In genomic region chr12:71687172-71687571, GRCh38 we compare ENCODE assay signal across 8 cellular contexts. TPM values are rescaled to one million over a fixed set of nuclear protein-coding genes. Genes with fewer than 3 reads are reported as not detected.
DNase-seq lines count a peak whose midpoint lies in the region; ATAC-seq, FAIRE-seq and TF ChIP-seq lines count a peak whose summit lies in the region.
"Not testable (repeated sequence)": the region's sequence is repeated elsewhere in the genome, so short reads cannot be mapped to it uniquely, and the experiment has no call there.

No MANE protein-coding gene starts in this region.

- not testable (repeated sequence) for DNase-seq in OCI-LY7 (ENCODE audit: low spot score); activated T-cell treated with anti-CD3 and anti-CD28 coated beads, Interleukin-2, amount 50 U/mL, for 4 hours; coronary artery (ENCODE audit: low spot score); heart left ventricle
- DNase-seq in small intestine, result peak; percentile 7

- ATAC-seq in activated T-cell treated with anti-CD3 and anti-CD28 coated beads, Interleukin-2, amount 50 U/mL, for 4 hours; heart left ventricle: not testable (repeated sequence)

- H3K4me3 ChIP-seq in GM12875 (ENCODE audit: low read depth, low read length) (peak overlapping the region; percentile 94), OCI-LY7 (ENCODE audit: low read depth, low read length, poor library complexity, severe bottlenecking) (peak overlapping the region; percentile 94), coronary artery (peak overlapping the region; percentile 88), heart left ventricle (peak overlapping the region in 11 of 12 donors; percentile 64 to 88 (median 79)), muscle layer of duodenum (ENCODE audit: low read depth in 1 of 2, low read length in 2 of 2) (peak overlapping the region; percentile 86 to 98), small intestine (ENCODE audit: low read depth in 1 of 2, low read length in 2 of 2) (peak overlapping the region in 1 of 2 donors; percentile 85)

- H3K9me3 ChIP-seq in OCI-LY7 (ENCODE audit: low read length); heart left ventricle; muscle layer of duodenum (ENCODE audit: control insufficient read depth in 1 of 2, low read length in 2 of 2); small intestine (ENCODE audit: control insufficient read depth, low read depth): not testable (repeated sequence)

- POLR2A ChIA-PET in OCI-LY7 (lab: Charles Lee), result interaction anchor here (0.6 to 6.7 kb wide), 15 partner anchors 8 to 71 kb away, joined by 3 to 105 read pairs (median 8); partner anchors contain the start of genes RAB21, THAP2 and ZFC3H1

- not testable (repeated sequence) for H3K9me3 Mint-ChIP-seq in activated T-cell treated with anti-CD3 and anti-CD28 coated beads, Interleukin-2, amount 50 U/mL, for 4 hours

- H3K4me1 ChIP-seq in OCI-LY7 (ENCODE audit: insufficient read depth, low read length, poor library complexity, severe bottlenecking) (peaks cover 55% of the 10 kb centered on the region), heart left ventricle (peaks cover 0 to 46% (median 21%) of the 10 kb centered on the region in 12 donors), muscle layer of duodenum (ENCODE audit: control insufficient read depth in 1 of 2, insufficient read depth in 2 of 2, low read length in 2 of 2) (peaks cover 4 to 19% of the 10 kb centered on the region in 2 donors)
- not testable (repeated sequence) for H3K4me1 ChIP-seq in small intestine (ENCODE audit: control insufficient read depth in 2 of 2, insufficient read depth in 1 of 2, low read depth in 1 of 2, low read length in 1 of 2)

- peak overlapping the region; percentile 94 for H3K4me3 Mint-ChIP-seq in activated T-cell treated with anti-CD3 and anti-CD28 coated beads, Interleukin-2, amount 50 U/mL, for 4 hours

- 80 to 87% (median 86%) methylated on average over 11 of the region's 11 CpGs for WGBS in heart left ventricle, 4 donors
- WGBS in small intestine, 3 donors, result 9 to 50% (median 36%) methylated on average over 11 of the region's 11 CpGs

- H3K27me3 Mint-ChIP-seq in activated T-cell treated with anti-CD3 and anti-CD28 coated beads, Interleukin-2, amount 50 U/mL, for 4 hours (ENCODE audit: low read depth), result not testable (repeated sequence)

- H3K4me2 ChIP-seq in OCI-LY7 (ENCODE audit: low read length), result peak overlapping the region; percentile 84

- intact Hi-C loops in OCI-LY7 (cut with micrococcal nuclease; ENCODE audit: unreplicated experiment), result loop anchor here (10.0 kb wide), 1 partner anchor 1422 kb away; no protein-coding TSS in a partner anchor
- intact Hi-C loops in heart left ventricle (cut with DNase I), result loop anchor here in 5 of 10 donors (2.0 to 10.0 kb wide), 4 partner anchors 22 to 65 kb away; partner anchors contain the start of genes RAB21 (in 2 of the 5) and THAP2 (in 2 of the 5)

- peak overlapping the region; percentile 92 for H3K27ac ChIP-seq in 22Rv1
- peak overlapping the region; percentile 99 for H3K27ac ChIP-seq in OCI-LY7 (ENCODE audit: low read depth, low read length, poor library complexity, severe bottlenecking)
- H3K27ac ChIP-seq in coronary artery, result not testable (repeated sequence)
- H3K27ac ChIP-seq in heart left ventricle, result peak overlapping the region in 2 of 12 donors; percentile 93 to 98
- peak overlapping the region; percentile 83 for H3K27ac ChIP-seq in muscle layer of duodenum (ENCODE audit: low read length)
- H3K27ac ChIP-seq in small intestine (ENCODE audit: low read depth in 1 of 2, low read length in 1 of 2), result peak overlapping the region; percentile 48 to 67

- not testable (repeated sequence) for TF ChIP-seq POLR2A in heart left ventricle (IDR thresholded peaks at IDR 0.05)

- not testable (repeated sequence) for TF ChIP-seq CTCF in 22Rv1 (IDR thresholded peaks at IDR 0.05); GM12875 (IDR thresholded peaks at IDR 0.05; ENCODE audit: borderline replicate concordance, insufficient read depth, low read depth, low read length); OCI-LY7 (conservative IDR thresholded peaks at IDR 0.05; ENCODE audit: low read length); coronary artery (IDR thresholded peaks at IDR 0.05); heart left ventricle (IDR thresholded peaks at IDR 0.05)

- not testable (repeated sequence) for FAIRE-seq in small intestine (lab: Jason Lieb, UNC)

- not testable (repeated sequence) for BruUV-seq in OCI-LY7 (replicated peaks; lab: Mats Ljungman, UMichigan)

- H4K20me1 ChIP-seq in OCI-LY7 (ENCODE audit: insufficient read depth, low read length), result not testable (repeated sequence)

- H3K9me2 ChIP-seq in OCI-LY7 (ENCODE audit: insufficient read depth, low read length), result not testable (repeated sequence)

- H2AFZ ChIP-seq in OCI-LY7 (ENCODE audit: low read length), result peak overlapping the region; percentile 2; the same call in 1 of the 2 replicates

- not testable (repeated sequence) for H3K36me3 ChIP-seq in OCI-LY7 (ENCODE audit: insufficient read depth, low read length); muscle layer of duodenum (ENCODE audit: control insufficient read depth in 1 of 2, insufficient read depth in 2 of 2, low read length in 2 of 2); small intestine (ENCODE audit: control insufficient read depth in 2 of 2, insufficient read depth in 2 of 2, low read length in 2 of 2)
- peaks cover 0 to 14% (median 0%) of the 10 kb centered on the region in 9 donors for H3K36me3 ChIP-seq in heart left ventricle

- not testable (repeated sequence) for H3K36me3 Mint-ChIP-seq in activated T-cell treated with anti-CD3 and anti-CD28 coated beads, Interleukin-2, amount 50 U/mL, for 4 hours (ENCODE audit: insufficient read depth)

- CTCF ChIA-PET in OCI-LY7 (lab: Charles Lee; ENCODE audit: unreplicated experiment), result interaction anchor here (0.8 to 1.8 kb wide), 2 partner anchors 45 to 60 kb away, joined by 3 to 14 read pairs; no protein-coding TSS in a partner anchor

- not testable (repeated sequence) for H3K27me3 ChIP-seq in heart left ventricle; muscle layer of duodenum (ENCODE audit: low read depth, low read length); small intestine (ENCODE audit: control insufficient read depth in 2 of 2, insufficient read depth in 2 of 2, low read length in 2 of 2)

- peaks cover 16% of the 10 kb centered on the region for H3K4me1 Mint-ChIP-seq in activated T-cell treated with anti-CD3 and anti-CD28 coated beads, Interleukin-2, amount 50 U/mL, for 4 hours (ENCODE audit: low read depth)

- H3K79me2 ChIP-seq in OCI-LY7 (ENCODE audit: insufficient read depth, low read depth, low read length), result peaks cover 58% of the 10 kb centered on the region

RNA-seq across cellular contexts. Expression of gene TMEM19, which starts 1.3 kb away (rescaled TPM):
- 38.3 and 44.1 TPM in 2 replicates for total RNA-seq in OCI-LY7 (2014; rRNA removed; shearing (Covaris generic))
- total RNA-seq in OCI-LY7 (2022) (40.4 and 47.5 TPM in 2 replicates), heart left ventricle (10 to 100 TPM; 15.5 to 39.5 (median 28.8) TPM)
- 10 to 100 TPM; 10.4 to 17.8 (median 14.8) TPM for total RNA-seq in activated T-cell treated with anti-CD3 and anti-CD28 coated beads, Interleukin-2, amount 50 U/mL, for 4 hours
- polyA plus RNA-seq in heart left ventricle (10 to 100 TPM in 1 of 2 donors, 1 to 10 TPM in 1; 8.8 to 24.6 TPM), small intestine (10 to 100 TPM; 12.2 to 28.8 (median 13.2) TPM)

RNA-seq across cellular contexts. Expression of gene THAP2, which starts 23.1 kb away (rescaled TPM):
- total RNA-seq in OCI-LY7 (2014; rRNA removed; shearing (Covaris generic)), result 3.6 and 8.2 TPM in 2 replicates
- total RNA-seq in OCI-LY7 (2022), result 9.3 and 10.2 TPM in 2 replicates
- total RNA-seq in activated T-cell treated with anti-CD3 and anti-CD28 coated beads, Interleukin-2, amount 50 U/mL, for 4 hours, result 10 to 100 TPM in 2 of 3 donors, 1 to 10 TPM in 1; 6.5 to 11.6 (median 10.1) TPM
- total RNA-seq in heart left ventricle, result 10 to 100 TPM in 1 of 9 donors, 1 to 10 TPM in 8; 2.2 to 13.1 (median 4.9) TPM
- polyA plus RNA-seq in heart left ventricle, result 1 to 10 TPM; 3.2 to 3.7 TPM
- 1 to 10 TPM; 1.6 to 3.5 (median 2.4) TPM for polyA plus RNA-seq in small intestine

RNA-seq across cellular contexts. Expression of gene ZFC3H1, which starts 23.5 kb away (rescaled TPM):
- total RNA-seq in OCI-LY7 (2014; rRNA removed; shearing (Covaris generic)), result 31.1 and 45.8 TPM in 2 replicates
- total RNA-seq in OCI-LY7 (2022) (66.8 and 75.9 TPM in 2 replicates), heart left ventricle (10 to 100 TPM; 15.6 to 27.3 (median 18.2) TPM)
- total RNA-seq in activated T-cell treated with anti-CD3 and anti-CD28 coated beads, Interleukin-2, amount 50 U/mL, for 4 hours, result 10 to 100 TPM; 26.1 to 37.2 (median 28.6) TPM
- polyA plus RNA-seq in heart left ventricle (10 to 100 TPM in 1 of 2 donors, 1 to 10 TPM in 1; 9.8 to 11.2 TPM), small intestine (10 to 100 TPM; 10.5 to 11.6 (median 11.0) TPM)
